Comparison of ENCODE assay signal across 32 cellular contexts in the genomic region with DNA sequence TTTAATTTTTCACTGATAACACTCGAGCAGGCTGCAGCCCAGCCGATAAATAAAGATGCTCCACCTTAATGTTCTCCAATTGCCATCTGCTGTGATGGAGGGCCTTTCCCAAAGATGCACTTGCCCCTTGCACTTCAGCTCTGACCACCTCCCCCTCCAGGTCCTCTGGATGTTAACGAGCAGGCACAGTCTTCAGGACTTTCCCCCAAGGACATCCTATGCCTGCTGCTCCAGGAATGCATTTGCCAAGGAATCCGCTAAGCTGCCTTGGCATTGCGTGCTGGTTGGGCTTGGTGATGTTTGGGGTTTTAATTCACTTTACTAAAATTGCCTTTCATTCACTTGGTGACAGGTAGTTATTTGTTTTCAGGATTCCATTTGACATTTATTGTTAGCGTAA.
"Had no signal": no experiment of that assay in that cellular context is flagged by ENCODE, and none has a peak within 500 bp of the region (broad histone marks: within the 10 kb centered on the region; RNA-seq: fewer than 3 reads in every experiment).

No MANE protein-coding gene starts in this region.

- H3K4me1 ChIP-seq: body of pancreas, esophagus squamous epithelium, prostate gland, sigmoid colon, stomach, suprapubic skin, tibial artery had no signal

- DNase-seq: activated CD4-positive, alpha-beta T cell treated with anti-CD3 and anti-CD28 coated beads for 48 hours; activated CD4-positive, alpha-beta T cell treated with anti-CD3 and anti-CD28 coated beads, Interleukin-2, amount 50 U/mL, for 48 hours; activated CD8-positive, alpha-beta memory T cell treated with anti-CD3 and anti-CD28 coated beads, Interleukin-2, amount 50 U/mL, for 4 hours; activated effector memory CD4-positive, alpha-beta T cell treated with anti-CD3 and anti-CD28 coated beads, Interleukin-2, amount 50 U/mL, for 16 hours; activated naive CD4-positive, alpha-beta T cell treated with anti-CD3 and anti-CD28 coated beads for 36 hours; activated naive CD8-positive, alpha-beta T cell treated with anti-CD3 and anti-CD28 coated beads for 36 hours; activated T-cell treated with anti-CD3 and anti-CD28 coated beads, Interleukin-2, amount 50 U/mL, for 1 hour; aorta; body of pancreas; dermis blood vessel endothelial cell; effector CD4-positive, alpha-beta T cell; esophagus squamous epithelium; foreskin melanocyte; left ventricle myocardium superior; ovary; sigmoid colon; small intestine; stimulated activated CD4-positive, alpha-beta T cell treated with anti-CD3 and anti-CD28 coated beads, Interleukin-4, amount 100 ng/mL, for 4 hours; stimulated activated CD8-positive, alpha-beta memory T cell treated with anti-CD3 and anti-CD28 coated beads, Interleukin-4, amount 100 ng/mL, for 48 hours; stomach; T-helper 9 cell; tibial artery; WERI-Rb-1 had no signal

- H3K27me3 ChIP-seq: adrenal gland, body of pancreas, esophagus squamous epithelium, ovary, sigmoid colon, stomach, tibial artery had no signal

- H3K4me3 ChIP-seq: adrenal gland, body of pancreas, esophagus squamous epithelium, ovary, prostate gland, sigmoid colon, stomach, suprapubic skin, tibial artery had no signal

- H3K27ac ChIP-seq: adrenal gland, body of pancreas, epithelial cell of prostate, esophagus squamous epithelium, ovary, prostate gland, sigmoid colon, stomach, suprapubic skin, tibial artery had no signal

- ATAC-seq: activated CD4-positive, CD25-positive, alpha-beta regulatory T cell treated with anti-CD3 and anti-CD28 coated beads, Interleukin-2, amount 50 U/mL, for 24 hours; body of pancreas; left ventricle myocardium superior; stimulated activated memory B cell treated with anti-CD40 and anti-IgM and Interleukin-4, amounts not matched to agents 10 μg/mL and 1 μg/mL and 100 μg/mL, for 72 hours had no signal

- FAIRE-seq: colon, endometrium, islet of Langerhans, small intestine had no signal

- H3K9me3 ChIP-seq: adrenal gland, body of pancreas, esophagus squamous epithelium, ovary, prostate gland, sigmoid colon, stomach, suprapubic skin, tibial artery had no signal

- H3K36me3 ChIP-seq: adrenal gland, esophagus squamous epithelium, ovary, prostate gland, sigmoid colon, stomach, suprapubic skin, tibial artery, WERI-Rb-1 had no signal
